1 cellular context compared by ENCODE assay signal in the genomic region with DNA sequence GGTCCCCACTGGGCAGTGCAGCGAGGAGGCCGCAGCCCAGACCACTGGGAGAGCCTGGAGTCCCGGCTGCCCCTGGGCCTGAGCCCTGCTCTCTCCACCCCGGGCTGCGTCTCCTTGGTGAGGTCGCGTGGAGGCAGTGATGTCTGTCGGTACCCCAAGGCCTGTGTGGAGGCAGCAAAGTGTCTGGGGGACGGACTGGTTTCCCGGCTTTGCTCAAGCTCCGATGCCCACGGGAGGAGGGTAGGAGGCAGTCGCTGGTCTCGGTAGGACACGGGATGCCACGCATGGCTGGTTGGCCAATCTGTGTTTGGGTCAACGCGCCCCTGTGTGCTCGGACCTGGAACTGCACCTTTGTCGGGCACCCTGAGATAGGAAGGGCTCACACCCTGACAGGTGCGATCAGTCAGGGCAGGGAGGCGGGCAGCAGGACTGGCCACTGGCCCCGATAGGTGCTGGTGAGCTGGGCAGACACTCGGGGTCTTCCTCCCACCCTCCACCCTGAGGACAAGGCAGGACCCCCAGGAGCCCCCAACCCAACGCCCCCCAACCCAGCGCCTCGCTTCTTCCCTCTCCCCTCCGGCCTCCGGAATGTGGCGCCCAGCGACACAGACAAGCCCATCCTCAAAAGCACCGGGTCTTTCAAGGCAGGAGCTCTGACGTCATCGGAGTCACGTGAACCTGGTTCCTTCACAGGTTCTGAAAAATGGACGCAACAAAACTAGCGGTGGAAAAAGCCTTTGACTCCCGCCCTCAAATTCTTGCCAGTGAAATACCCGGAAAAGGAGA.
TF ChIP-seq lines count a peak whose summit lies in the region.

No MANE protein-coding gene starts in this region.

TF ChIP-seq in H1, 55 proteins besides CTCF, POLR2A, EP300 and RAD21:
- TF ChIP-seq CHD1 (IDR thresholded peaks at IDR 0.05; ENCODE audit: low read depth, low read length), result no peak
- no peak for TF ChIP-seq CREB1 (IDR thresholded peaks at IDR 0.05)
- no peak for TF ChIP-seq TCF12 (IDR thresholded peaks at IDR 0.05; ENCODE audit: low read depth, low read length)
- TF ChIP-seq KDM1A (IDR thresholded peaks at IDR 0.05; ENCODE audit: borderline replicate concordance, low read length), result no peak
- TF ChIP-seq RBBP5 (IDR thresholded peaks at IDR 0.05; ENCODE audit: borderline replicate concordance, low read depth, low read length), result no peak
- TF ChIP-seq BACH1 (IDR thresholded peaks at IDR 0.05; ENCODE audit: low read length), result no peak
- no peak for TF ChIP-seq NRF1 (IDR thresholded peaks at IDR 0.05; ENCODE audit: low read depth, low read length)
- TF ChIP-seq SAP30 (IDR thresholded peaks at IDR 0.05; ENCODE audit: insufficient read depth, insufficient replicate concordance, low read length), result no peak
- no peak for TF ChIP-seq CTBP2 (IDR thresholded peaks at IDR 0.05; ENCODE audit: borderline replicate concordance, insufficient read depth, insufficient read length, low read length)
- TF ChIP-seq CBX8 (IDR thresholded peaks at IDR 0.05; ENCODE audit: borderline replicate concordance, low read depth, low read length), result no peak
- TF ChIP-seq CHD2 (IDR thresholded peaks at IDR 0.05; ENCODE audit: low read length), result no peak
